ENCODE assay signal across 1 cellular context in genomic region chr19:38698225-38699026, GRCh38.
TF ChIP-seq lines count a peak whose summit lies in the region.

No MANE protein-coding gene starts in this region.

TF ChIP-seq in HepG2, 621 proteins besides CTCF, POLR2A, EP300 and RAD21:
- TF ChIP-seq NRL (CRISPR knock-in tag; IDR thresholded peaks at IDR 0.05; ENCODE audit: borderline replicate concordance) = no peak
- peak; percentile 74 for TF ChIP-seq AGO2 (optimal IDR thresholded peaks at IDR 0.05; ENCODE audit: low read depth, low read length)
TF ChIP-seq in HepG2: peak in this region for 1.
